8 cellular contexts compared by ENCODE assay signal in genomic region chr6:55578537-55579363, GRCh38. TPM values are rescaled to one million over a fixed set of nuclear protein-coding genes. Genes with fewer than 3 reads are reported as not detected.
DNase-seq lines count a peak whose midpoint lies in the region; ATAC-seq and TF ChIP-seq lines count a peak whose summit lies in the region.

Gene HMGCLL1 (minus strand): TSS chr6:55579192. CDS start chr6:55579055, 137 bp downstream.

- H3K4me1 ChIP-seq in fibroblast of lung (ENCODE audit: control insufficient read depth, extremely low read depth, insufficient read depth, low read length) (no peaks in the 10 kb centered on the region), mucosa of rectum (ENCODE audit: control insufficient read depth in 2 of 2, insufficient read depth in 2 of 2, low read length in 2 of 2) (no peaks in the 10 kb centered on the region), aorta (ENCODE audit: control insufficient read depth in 1 of 2, insufficient read depth in 2 of 2, low read length in 2 of 2) (no peaks in the 10 kb centered on the region)

- H3K27me3 ChIP-seq in fibroblast of lung (ENCODE audit: control insufficient read depth, insufficient read depth, low read length) (no peaks in the 10 kb centered on the region), mucosa of rectum (ENCODE audit: control insufficient read depth in 2 of 2, insufficient read depth in 2 of 2, low read length in 2 of 2) (peaks cover 0 to 3% of the 10 kb centered on the region in 2 donors), aorta (ENCODE audit: control insufficient read depth in 1 of 2, insufficient read depth in 2 of 2, low read length in 1 of 2) (no peaks in the 10 kb centered on the region)

- peak; percentile 67 for ATAC-seq in aorta (ENCODE audit: low FRiP score)
- no peak for ATAC-seq in HG03432 (IDR thresholded peaks at IDR 0.05; ENCODE audit: unreplicated experiment)

- H4K20me1 ChIP-seq in fibroblast of lung (ENCODE audit: control insufficient read depth, extremely low read depth, insufficient read depth, low read length), result no peaks in the 10 kb centered on the region

- H3K36me3 ChIP-seq in fibroblast of lung (ENCODE audit: control insufficient read depth, insufficient read depth, low read length) (no peaks in the 10 kb centered on the region), mucosa of rectum (ENCODE audit: control insufficient read depth in 2 of 2, insufficient read depth in 2 of 2, low read length in 2 of 2) (no peaks in the 10 kb centered on the region), aorta (ENCODE audit: control insufficient read depth in 1 of 2, insufficient read depth in 2 of 2, low read length in 1 of 2) (no peaks in the 10 kb centered on the region)

- WGBS in aorta, 2 donors, result 3 to 4% methylated on average over 45 to 49 of the region's 49 CpGs

- H3K79me2 ChIP-seq in fibroblast of lung (ENCODE audit: control insufficient read depth, insufficient read depth, low read length), result no peaks in the 10 kb centered on the region

- intact Hi-C loops in aorta (cut with DNase I), result no loop called here

- no peak within 1 kb of the TSS for H3K9ac ChIP-seq in fibroblast of lung (ENCODE audit: insufficient read depth, low read length)
- no peak within 1 kb of the TSS for H3K9ac ChIP-seq in mucosa of rectum (ENCODE audit: low read depth in 1 of 2, low read length in 2 of 2)

- peak within 1 kb of the TSS; percentile 76 for H3K4me2 ChIP-seq in fibroblast of lung (ENCODE audit: extremely low read depth, insufficient read depth, low read length)

- H3K4me3 ChIP-seq in fibroblast of lung (replicated peaks in 1 of 4; ENCODE audit: control extremely low read depth in 1 of 4, insufficient read depth in 1 of 4, low read depth in 3 of 4, low read length in 4 of 4), result peak within 1 kb of the TSS; percentile 5 to 67 (median 32)
- peak within 1 kb of the TSS; percentile 17 to 42 for H3K4me3 ChIP-seq in mucosa of rectum (ENCODE audit: low read length in 2 of 2)
- H3K4me3 ChIP-seq in aorta (ENCODE audit: low read length in 2 of 2), result no peak within 1 kb of the TSS

- H2AFZ ChIP-seq in fibroblast of lung (ENCODE audit: low read length), result peak within 1 kb of the TSS; percentile 1

- H3K9me3 ChIP-seq in fibroblast of lung (ENCODE audit: control insufficient read depth, insufficient read depth, low read depth, low read length) (no peaks in the 10 kb centered on the region), mucosa of rectum (ENCODE audit: control insufficient read depth in 2 of 2, low read length in 2 of 2) (no peaks in the 10 kb centered on the region), aorta (ENCODE audit: control insufficient read depth, low read length) (no peaks in the 10 kb centered on the region)

- peak; percentile 64 for DNase-seq in D341Med (ENCODE audit: low spot score)
- peak; percentile 85 for DNase-seq in NCI-H526 treated with DMSO at 0.1 percent for 48 hours (lab: John Stamatoyannopoulos, UW)
- peak in 1 of 2 donors; percentile 15 for DNase-seq in fibroblast of lung (ENCODE audit: low read depth in 2 of 2)
- peak; percentile 38 to 66 for DNase-seq in aorta
- no peak for DNase-seq in T1000 (lab: John Stamatoyannopoulos, UW)
- no peak for DNase-seq in GDM1 (lab: John Stamatoyannopoulos, UW)

- no peak for TF ChIP-seq CTCF in fibroblast of lung (conservative IDR thresholded peaks at IDR 0.05 in 1 of 2, IDR thresholded peaks at IDR 0.05 in 1 of 2; ENCODE audit: low read depth in 1 of 2, low read length in 2 of 2)

- H3K27ac ChIP-seq in fibroblast of lung (ENCODE audit: insufficient read depth, low read length) (no peak within 1 kb of the TSS), mucosa of rectum (ENCODE audit: low read depth in 2 of 2, low read length in 2 of 2) (no peak within 1 kb of the TSS), aorta (ENCODE audit: low read depth in 1 of 2, low read length in 2 of 2) (no peak within 1 kb of the TSS)

RNA-seq across cellular contexts. Expression of gene HMGCLL1, which starts in this region (rescaled TPM):
- 0.51 and 0.83 TPM in 2 replicates for total RNA-seq in fibroblast of lung
- 0.05 and 0.23 TPM in 2 replicates for polyA plus RNA-seq in fibroblast of lung
- polyA plus RNA-seq in fibroblast of lung (2012), result 0.08 and 0.24 TPM in 2 replicates
- not detected in 2 replicates for polyA minus RNA-seq in fibroblast of lung (ENCODE audit: low replicate concordance)
- 1 to 10 TPM in 1 of 2 donors, under 1 TPM in 1; 0.29 to 1.5 TPM for total RNA-seq in aorta
- under 1 TPM; 0.50 to 0.77 TPM for polyA plus RNA-seq in aorta

Comparison
In these comparisons a context has a peak if more than half of its experiments do, and no peak if none do; other contexts are left out.
1. DNase-seq: peak in D341Med (single experiment), NCI-H526 treated with DMSO at 0.1 percent for 48 hours (single experiment) and aorta (2 of 2); none in T1000 (single experiment) and GDM1 (single experiment).
2. H3K4me3 ChIP-seq: peak in fibroblast of lung (4 of 4) and mucosa of rectum (2 of 2); none in aorta (0 of 2).